In the genomic region with DNA sequence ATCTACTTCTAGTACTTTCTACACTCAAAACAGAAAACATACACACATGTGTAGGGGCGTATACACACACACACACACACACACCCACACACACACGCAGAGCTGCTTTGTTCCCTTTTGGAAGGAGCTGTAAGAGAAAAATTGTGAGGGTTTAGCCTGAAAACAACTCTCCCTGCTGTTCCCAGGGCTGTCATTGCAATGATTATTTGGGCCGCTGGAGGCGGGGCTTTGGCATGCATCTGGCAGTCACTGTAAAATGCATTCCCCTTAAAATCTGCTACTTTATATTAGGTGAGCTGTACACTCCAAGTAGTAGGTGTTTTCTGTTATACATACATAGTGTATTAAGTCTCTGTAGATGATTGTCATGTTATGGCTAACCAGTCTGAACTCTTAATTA, we compare ENCODE assay signal across 11 cellular contexts. TPM values are rescaled to one million over a fixed set of nuclear protein-coding genes. Genes with fewer than 3 reads are reported as not detected.
DNase-seq lines count a peak whose midpoint lies in the region; FAIRE-seq and TF ChIP-seq lines count a peak whose summit lies in the region.
"Had no signal": no experiment of that assay in that cellular context is flagged by ENCODE, and none has a peak within 500 bp of the region (broad histone marks: within the 10 kb centered on the region; RNA-seq: fewer than 3 reads in every experiment).

No MANE protein-coding gene starts in this region.

- peak overlapping the region; percentile 47 for H3K4me2 ChIP-seq in osteoblast (ENCODE audit: insufficient read depth, low read length)
- H3K4me2 ChIP-seq in mesendoderm (ENCODE audit: low read length), result no peak overlapping the region

- TF ChIP-seq CTCF in BJ (IDR thresholded peaks at IDR 0.05; ENCODE audit: insufficient read depth, low read depth, low read length) (peak; percentile 44; the same call in 1 of the 2 replicates), fibroblast of pulmonary artery (IDR thresholded peaks at IDR 0.05; ENCODE audit: low read length, missing control alignments) (peak; percentile 52), osteoblast (IDR thresholded peaks at IDR 0.05; ENCODE audit: extremely low read depth, low read depth, low read length) (peak; percentile 43), GM20000 (IDR thresholded peaks at IDR 0.05; ENCODE audit: extremely low read depth, missing control alignments) (no peak)

- no peaks in the 10 kb centered on the region for H3K36me3 ChIP-seq in BJ (ENCODE audit: control insufficient read depth, insufficient read depth, low read length)
- no peaks in the 10 kb centered on the region for H3K36me3 ChIP-seq in osteoblast (ENCODE audit: insufficient read depth, low read length)
- no peaks in the 10 kb centered on the region for H3K36me3 ChIP-seq in mesendoderm (ENCODE audit: control insufficient read depth, insufficient read depth, low read length)
- no peaks in the 10 kb centered on the region for H3K36me3 ChIP-seq in H7 (replicated peaks; ENCODE audit: control insufficient read depth, insufficient read depth, low read length)

- H2AFZ ChIP-seq in osteoblast (ENCODE audit: low read length), result no peak overlapping the region

- CTCF ChIA-PET in BJ (lab: Yijun Ruan, JAX), result interaction anchor here (1.0 to 1.9 kb wide), 3 partner anchors 9 to 260 kb away, joined by 3 to 5 read pairs (median 4); no protein-coding TSS in a partner anchor

- H4K8ac ChIP-seq in mesendoderm (ENCODE audit: low read depth, low read length), result no peak overlapping the region

- POLR2A ChIA-PET in BJ (lab: Charles Lee), result interaction anchor here (0.6 to 1.4 kb wide), 2 partner anchors 18 to 127 kb away, joined by 3 read pairs; no protein-coding TSS in a partner anchor

- H3K4me1 ChIP-seq in osteoblast (ENCODE audit: insufficient read depth, low read length) (peaks cover 48% of the 10 kb centered on the region), mesendoderm (ENCODE audit: control insufficient read depth, low read depth, low read length) (no peaks in the 10 kb centered on the region)

- DNase-seq in BJ (ENCODE audit: low read depth), result no peak
- DNase-seq in fibroblast of pulmonary artery (ENCODE audit: low read depth), result peak; percentile 72
- DNase-seq in osteoblast (ENCODE audit: insufficient read length, low spot score, missing footprints), result no peak
- no peak for DNase-seq in mesendoderm
- DNase-seq in NCI-H1092 treated with DMSO at 0.1 percent for 48 hours (lab: John Stamatoyannopoulos, UW), result no peak
- DNase-seq in H7, result no peak
- DNase-seq in GM20000 (ENCODE audit: low spot score), result no peak
- DNase-seq: amygdala, glutamatergic neuron, NCI-H1436 treated with DMSO at 0.1 percent for 48 hours had no signal

- no CpG with 5 or more reads among the region's 4 CpGs for WGBS in mesendoderm (ENCODE audit: extremely low coverage, insufficient coverage, low lambda C conversion rate)

- no peaks in the 10 kb centered on the region for H3K79me2 ChIP-seq in osteoblast (ENCODE audit: insufficient read depth, low read length)
- no peaks in the 10 kb centered on the region for H3K79me2 ChIP-seq in mesendoderm (ENCODE audit: control insufficient read depth, insufficient read depth, low read length)

- H3K18ac ChIP-seq in mesendoderm (ENCODE audit: low read length), result no peak overlapping the region

- no peak overlapping the region for H3K56ac ChIP-seq in mesendoderm (ENCODE audit: low read length)

- no peak overlapping the region for H2AK5ac ChIP-seq in mesendoderm (ENCODE audit: low read length)

- no peak overlapping the region for H2BK120ac ChIP-seq in mesendoderm (ENCODE audit: low read depth, low read length)

- no peaks in the 10 kb centered on the region for H4K20me1 ChIP-seq in osteoblast (ENCODE audit: insufficient read depth, low read length)

- no peaks in the 10 kb centered on the region for H3K27me3 ChIP-seq in BJ (ENCODE audit: control insufficient read depth, insufficient read depth, low read length)
- no peaks in the 10 kb centered on the region for H3K27me3 ChIP-seq in osteoblast (ENCODE audit: insufficient read depth, low read length)
- H3K27me3 ChIP-seq in mesendoderm (ENCODE audit: insufficient read depth, low read length, poor library complexity), result no peaks in the 10 kb centered on the region
- H3K27me3 ChIP-seq in H7 (ENCODE audit: control insufficient read depth, insufficient read depth, low read length), result no peaks in the 10 kb centered on the region

- no peak overlapping the region for H2BK15ac ChIP-seq in mesendoderm (replicated peaks; ENCODE audit: low read depth)

- H3K4me3 ChIP-seq in BJ (ENCODE audit: low read depth, low read length), result no peak overlapping the region
- H3K4me3 ChIP-seq in fibroblast of pulmonary artery (replicated peaks; ENCODE audit: low read depth, low read length), result no peak overlapping the region
- H3K4me3 ChIP-seq in osteoblast (ENCODE audit: insufficient read depth, low read length), result no peak overlapping the region
- no peak overlapping the region for H3K4me3 ChIP-seq in mesendoderm (ENCODE audit: low read length)
- H3K4me3 ChIP-seq in H7 (ENCODE audit: insufficient read depth, low read depth, low read length), result no peak overlapping the region

- no peaks in the 10 kb centered on the region for H3K79me1 ChIP-seq in mesendoderm (ENCODE audit: low read length)

- H3K9ac ChIP-seq in mesendoderm (ENCODE audit: low read length), result no peak overlapping the region

- H3K9me3 ChIP-seq in osteoblast (ENCODE audit: low read depth, low read length), result peaks cover 2% of the 10 kb centered on the region

- no peak overlapping the region for H3K4ac ChIP-seq in mesendoderm (ENCODE audit: low read depth, low read length)

- H2BK5ac ChIP-seq in mesendoderm (ENCODE audit: low read length), result no peak overlapping the region

- H4K5ac ChIP-seq in mesendoderm (ENCODE audit: low read length), result no peak overlapping the region

- H3K27ac ChIP-seq in osteoblast (ENCODE audit: low read depth, low read length) (peak overlapping the region; percentile 84), mesendoderm (ENCODE audit: low read depth, low read length) (no peak overlapping the region)

- H3K23ac ChIP-seq in mesendoderm (ENCODE audit: low read length), result no peak overlapping the region

- FAIRE-seq in TTC549 (lab: Jason Lieb, UNC), result peak; percentile 69

RNA-seq across cellular contexts. Expression of a gene that starts 29.1 kb away (rescaled TPM):
- 472 and 596 TPM in 2 replicates for polyA plus RNA-seq in BJ (2011; rRNA removed)
- polyA minus RNA-seq in BJ (2011; rRNA and poly(A)+ RNA removed), result 293 and 317 TPM in 2 replicates
- total RNA-seq in osteoblast, result 919 and 1,020 TPM in 2 replicates
- polyA plus RNA-seq in mesendoderm (2013, experiment 1 of 2), result 295 TPM
- 286 TPM for polyA plus RNA-seq in mesendoderm (2013, experiment 2 of 2)
- 166 and 211 TPM in 2 replicates for total RNA-seq in H7 (2014; rRNA removed; shearing (Covaris generic))
